In genomic region chr3:9247361-9248231, GRCh38 we compare ENCODE assay signal across 10 cellular contexts. TPM values are rescaled to one million over a fixed set of nuclear protein-coding genes. Genes with fewer than 3 reads are reported as not detected.
DNase-seq lines count a peak whose midpoint lies in the region; ATAC-seq and TF ChIP-seq lines count a peak whose summit lies in the region.
"Had no signal": no experiment of that assay in that cellular context is flagged by ENCODE, and none has a peak within 500 bp of the region (broad histone marks: within the 10 kb centered on the region; RNA-seq: fewer than 3 reads in every experiment).

No MANE protein-coding gene starts in this region.

- no peaks in the 10 kb centered on the region for H3K36me3 Mint-ChIP-seq in mesothelial cell of epicardium

- H3K27me3 Mint-ChIP-seq in mesothelial cell of epicardium (ENCODE audit: low read depth): no peaks in the 10 kb centered on the region

- peak overlapping the region; percentile 88 for H3K4me3 Mint-ChIP-seq in mesothelial cell of epicardium

- H3K27ac ChIP-seq in heart left ventricle: peak overlapping the region in 2 of 12 donors; percentile 81 to 85
- no peak overlapping the region for H3K27ac ChIP-seq in breast epithelium
- no peak overlapping the region for H3K27ac ChIP-seq in urinary bladder (ENCODE audit: low read depth)

- intact Hi-C loops in heart left ventricle (cut with DNase I): loop anchor here in 3 of 10 donors (5.0 to 10.0 kb wide), 3 partner anchors 110 to 175 kb away; no protein-coding TSS in a partner anchor
- intact Hi-C loops in left cardiac atrium (cut with DNase I): no loop called here
- intact Hi-C loops in breast epithelium (cut with DNase I; ENCODE audit: low total_unique reads): no loop called here

- H3K27me3 ChIP-seq in heart left ventricle: no peaks in the 10 kb centered on the region
- no peaks in the 10 kb centered on the region for H3K27me3 ChIP-seq in breast epithelium

- ATAC-seq in heart left ventricle (no peak), left cardiac atrium (no peak), GM18517 (IDR thresholded peaks at IDR 0.05; ENCODE audit: unreplicated experiment) (no peak), HG02885 (IDR thresholded peaks at IDR 0.05; ENCODE audit: poor library complexity, unreplicated experiment) (no peak)
- ATAC-seq: Panc1 had no signal

- no peak for TF ChIP-seq CTCF in heart left ventricle (IDR thresholded peaks at IDR 0.05)
- TF ChIP-seq CTCF in breast epithelium (IDR thresholded peaks at IDR 0.05): no peak
- TF ChIP-seq CTCF in mesothelial cell of epicardium (IDR thresholded peaks at IDR 0.05; ENCODE audit: unreplicated experiment): no peak

- H3K36me3 ChIP-seq in heart left ventricle (no peaks in the 10 kb centered on the region), breast epithelium (no peaks in the 10 kb centered on the region), urinary bladder (ENCODE audit: insufficient read depth) (no peaks in the 10 kb centered on the region)

- no peaks in the 10 kb centered on the region for H3K9me3 Mint-ChIP-seq in mesothelial cell of epicardium

- TF ChIP-seq POLR2A in heart left ventricle (IDR thresholded peaks at IDR 0.05) (no peak), breast epithelium (IDR thresholded peaks at IDR 0.05) (no peak)

- 68 to 79% (median 72%) methylated on average over 25 of the region's 25 CpGs for WGBS in heart left ventricle, 4 donors
- 78% methylated on average over 25 of the region's 25 CpGs for WGBS in urinary bladder

- H3K4me1 ChIP-seq in heart left ventricle: peaks cover 0 to 37% (median 9%) of the 10 kb centered on the region in 12 donors
- peaks cover 7 to 10% of the 10 kb centered on the region in 2 donors for H3K4me1 ChIP-seq in breast epithelium
- H3K4me1 ChIP-seq in urinary bladder (ENCODE audit: insufficient read depth): no peaks in the 10 kb centered on the region

- peaks cover 75% of the 10 kb centered on the region for H3K4me1 Mint-ChIP-seq in mesothelial cell of epicardium

- DNase-seq in heart left ventricle (no peak), left cardiac atrium (no peak), breast epithelium (ENCODE audit: low spot score in 2 of 2) (no peak), mesothelial cell of epicardium (ENCODE audit: low spot score in 2 of 2, unreplicated experiment in 2 of 2) (no peak), UCSD-AML1 (lab: John Stamatoyannopoulos, UW; ENCODE audit: unreplicated experiment) (no peak)
- DNase-seq: DND-41 had no signal

- H3K9me3 ChIP-seq in heart left ventricle (no peaks in the 10 kb centered on the region), breast epithelium (no peaks in the 10 kb centered on the region)

- peak overlapping the region; percentile 82 for H3K27ac Mint-ChIP-seq in mesothelial cell of epicardium

- H3K4me3 ChIP-seq in heart left ventricle (peak overlapping the region in 8 of 12 donors; percentile 43 to 68 (median 61)), breast epithelium (peak overlapping the region; percentile 43 to 76 (median 65)), urinary bladder (ENCODE audit: low read depth, low read length) (peak overlapping the region; percentile 32)

RNA-seq across cellular contexts. Expression of gene SRGAP3, which starts 1.9 kb away (rescaled TPM):
- total RNA-seq in heart left ventricle (10 to 100 TPM in 3 of 9 donors, 1 to 10 TPM in 6; 3.1 to 16.8 (median 9.3) TPM), left cardiac atrium (1 to 10 TPM; 2.5 to 3.6 TPM), breast epithelium (10 to 100 TPM; 13.6 to 21.5 (median 19.0) TPM), mesothelial cell of epicardium (61.3 to 68.6 TPM (median 65.6 TPM) in 3 replicates), urinary bladder (21.4 TPM)
- polyA plus RNA-seq in heart left ventricle (1 to 10 TPM; 1.4 to 5.5 TPM), urinary bladder (3.1 TPM)
